In genomic region chr5:163453705-163454104, GRCh38 we compare ENCODE assay signal across 16 cellular contexts.
"Had no signal": no experiment of that assay in that cellular context is flagged by ENCODE, and none has a peak within 500 bp of the region (broad histone marks: within the 10 kb centered on the region; RNA-seq: fewer than 3 reads in every experiment).

No MANE protein-coding gene starts in this region.

- DNase-seq: activated naive CD8-positive, alpha-beta T cell treated with anti-CD3 and anti-CD28 coated beads for 36 hours; anterior cingulate cortex; brain microvascular endothelial cell; effector memory CD8-positive, alpha-beta T cell; hypothalamus; occipital lobe; right cardiac atrium; stimulated activated naive CD8-positive, alpha-beta T cell treated with anti-CD3 and anti-CD28 coated beads, Interleukin-15, Interleukin-2, amounts not matched to agents 100 U/mL and 50 U/mL, for 24 hours; T-helper 9 cell had no signal

- H3K27me3 ChIP-seq: brain microvascular endothelial cell, suprapubic skin had no signal

- ATAC-seq: activated CD4-positive, CD25-positive, alpha-beta regulatory T cell treated with anti-CD3 and anti-CD28 coated beads, Interleukin-2, amount 50 U/mL, for 24 hours; effector memory CD8-positive, alpha-beta T cell; right cardiac atrium; stimulated activated naive CD8-positive, alpha-beta T cell treated with anti-CD3 and anti-CD28 coated beads, Interleukin-15, Interleukin-2, amounts not matched to agents 100 U/mL and 50 U/mL, for 24 hours had no signal

- H3K4me3 Mint-ChIP-seq: activated naive CD8-positive, alpha-beta T cell treated with anti-CD3 and anti-CD28 coated beads for 36 hours; activated T-helper 1 cell treated with anti-CD3 and anti-CD28 coated beads, Interleukin-12 subunit alpha, Interleukin-12 subunit beta, Interleukin-2, Interleukin-4 antibody, amounts not matched to agents 30 ng/mL and 10 ng/mL and 1 ng/mL, durations not matched to agents 14 hours and 24 hours and 36 hours; dendritic cell treated with granulocyte-macrophage colony-stimulating factor and Interleukin-4, amounts not matched to agents 40 ng/mL and 50 ng/mL, for 4 days; effector memory CD8-positive, alpha-beta T cell; nephron had no signal

- H3K27me3 Mint-ChIP-seq: activated naive CD8-positive, alpha-beta T cell treated with anti-CD3 and anti-CD28 coated beads for 36 hours; dendritic cell treated with granulocyte-macrophage colony-stimulating factor and Interleukin-4, amounts not matched to agents 40 ng/mL and 50 ng/mL, for 4 days; effector memory CD8-positive, alpha-beta T cell; progenitor cell of endocrine pancreas had no signal

- H3K9me3 ChIP-seq: suprapubic skin had no signal

- H3K27ac ChIP-seq: brain microvascular endothelial cell, epithelial cell of prostate, suprapubic skin had no signal

- H3K27ac Mint-ChIP-seq: activated naive CD8-positive, alpha-beta T cell treated with anti-CD3 and anti-CD28 coated beads for 36 hours; activated T-helper 1 cell treated with anti-CD3 and anti-CD28 coated beads, Interleukin-12 subunit alpha, Interleukin-12 subunit beta, Interleukin-2, Interleukin-4 antibody, amounts not matched to agents 30 ng/mL and 10 ng/mL and 1 ng/mL, durations not matched to agents 14 hours and 24 hours and 36 hours; dendritic cell treated with granulocyte-macrophage colony-stimulating factor and Interleukin-4, amounts not matched to agents 40 ng/mL and 50 ng/mL, for 4 days; effector memory CD8-positive, alpha-beta T cell; nephron; progenitor cell of endocrine pancreas had no signal

- H3K4me3 ChIP-seq: suprapubic skin had no signal

- H3K9me3 Mint-ChIP-seq: activated naive CD8-positive, alpha-beta T cell treated with anti-CD3 and anti-CD28 coated beads for 36 hours; activated T-helper 1 cell treated with anti-CD3 and anti-CD28 coated beads, Interleukin-12 subunit alpha, Interleukin-12 subunit beta, Interleukin-2, Interleukin-4 antibody, amounts not matched to agents 30 ng/mL and 10 ng/mL and 1 ng/mL, durations not matched to agents 14 hours and 24 hours and 36 hours; dendritic cell treated with granulocyte-macrophage colony-stimulating factor and Interleukin-4, amounts not matched to agents 40 ng/mL and 50 ng/mL, for 4 days; effector memory CD8-positive, alpha-beta T cell; nephron had no signal
